Comparison of ENCODE assay signal across 8 cellular contexts in genomic region chr20:44532981-44533331, GRCh38. TPM values are rescaled to one million over a fixed set of nuclear protein-coding genes. Genes with fewer than 3 reads are reported as not detected.
DNase-seq lines count a peak whose midpoint lies in the region; ATAC-seq, FAIRE-seq and TF ChIP-seq lines count a peak whose summit lies in the region.

No MANE protein-coding gene starts in this region.

- H3K4me1 Mint-ChIP-seq in astrocyte (ENCODE audit: low read depth, unreplicated experiment): no peaks in the 10 kb centered on the region

- H3K4me3 ChIP-seq in A549 (no peak overlapping the region; the same call in 2 of the 3 replicates), HFF-Myc (replicated peaks; ENCODE audit: low read depth, low read length) (peak overlapping the region; percentile 56), astrocyte (ENCODE audit: insufficient read depth, low read depth, low read length) (peak overlapping the region; percentile 66)

- no peak overlapping the region for H3K27ac Mint-ChIP-seq in astrocyte (ENCODE audit: unreplicated experiment)

- CTCF ChIA-PET in A549 (lab: Yijun Ruan, JAX): interaction anchor here (1.0 to 5.7 kb wide), 3 partner anchors 9 to 77 kb away, joined by 3 to 35 read pairs (median 4); no protein-coding TSS in a partner anchor

- H2AFZ ChIP-seq in astrocyte (ENCODE audit: low read depth, low read length): no peak overlapping the region

- H3K36me3 Mint-ChIP-seq in astrocyte (ENCODE audit: low read depth, unreplicated experiment): no peaks in the 10 kb centered on the region

- FAIRE-seq in A549 (lab: Jason Lieb, UNC) (no peak), astrocyte (lab: Jason Lieb, UNC) (no peak)

- peak overlapping the region; percentile 94 for H3K9ac ChIP-seq in astrocyte (ENCODE audit: low read length)

- H3K4me2 ChIP-seq in A549 (peak overlapping the region; percentile 77), astrocyte (ENCODE audit: low read length) (peak overlapping the region; percentile 98)

- TF ChIP-seq CTCF in A549 (IDR thresholded peaks at IDR 0.05) (no peak), HFF-Myc (IDR thresholded peaks at IDR 0.05; ENCODE audit: low read depth, low read length, missing control alignments) (no peak), astrocyte (IDR thresholded peaks at IDR 0.05; ENCODE audit: insufficient read depth, low read depth, low read length) (no peak)

- H3K27ac ChIP-seq in A549 (peak overlapping the region; percentile 82 to 91; a peak in 3 of 6 replicates), astrocyte (ENCODE audit: low read depth, low read length) (peak overlapping the region; percentile 4)

- intact Hi-C loops in head of caudate nucleus (cut with DNase I): loop anchor here (5.0 kb wide), 1 partner anchor 69 kb away; no protein-coding TSS in a partner anchor

- no peak for TF ChIP-seq EP300 in A549 (IDR thresholded peaks at IDR 0.05)

- H3K4me1 ChIP-seq in A549 (peaks cover 19% of the 10 kb centered on the region; the same call in 2 of the 3 replicates), astrocyte (ENCODE audit: insufficient read depth, low read length) (peaks cover 8% of the 10 kb centered on the region)

- no peaks in the 10 kb centered on the region for H4K20me1 ChIP-seq in astrocyte (ENCODE audit: insufficient read depth, low read length)

- 80% methylated on average over 2 of the region's 2 CpGs for WGBS in A549 (ENCODE audit: missing lambda C conversion rate)

- peaks cover 22% of the 10 kb centered on the region for H3K79me2 ChIP-seq in astrocyte (ENCODE audit: insufficient read depth, low read length)

- H3K27me3 ChIP-seq in astrocyte (ENCODE audit: insufficient read depth, low read length): no peaks in the 10 kb centered on the region

- H3K27me3 Mint-ChIP-seq in astrocyte (ENCODE audit: low read depth, unreplicated experiment): no peaks in the 10 kb centered on the region

- TF ChIP-seq POLR2A in A549 (IDR thresholded peaks at IDR 0.05; ENCODE audit: low read length): no peak

- H3K9me3 Mint-ChIP-seq in astrocyte (ENCODE audit: unreplicated experiment): no peaks in the 10 kb centered on the region

- POLR2A ChIA-PET in A549 (lab: Yijun Ruan, JAX): interaction anchor here (0.7 kb wide), 1 partner anchor 248 kb away, joined by 4 read pairs; no protein-coding TSS in a partner anchor

- no peak for TF ChIP-seq RAD21 in A549 (conservative IDR thresholded peaks at IDR 0.05 in 1 of 2, IDR thresholded peaks at IDR 0.05 in 1 of 2)

- no peak for DNase-seq in A549 (ENCODE audit: low read depth in 1 of 2, low spot score in 1 of 2)
- no peak for DNase-seq in HFF-Myc (ENCODE audit: extremely low read depth, low read depth)
- peak; percentile 47 for DNase-seq in astrocyte (ENCODE audit: low read depth)
- peak; percentile 42 for DNase-seq in kidney tubule cell (ENCODE audit: low spot score)
- DNase-seq in head of caudate nucleus: no peak
- DNase-seq in mucosa of gallbladder (ENCODE audit: low spot score): no peak
- no peak for DNase-seq in NCI-H524 (lab: John Stamatoyannopoulos, UW)

- H3K4me3 Mint-ChIP-seq in astrocyte (ENCODE audit: unreplicated experiment): no peak overlapping the region

- ATAC-seq in A549 (no peak), GM18873 (IDR thresholded peaks at IDR 0.05; ENCODE audit: low FRiP score, unreplicated experiment) (no peak)

- H3K9me3 ChIP-seq in A549 (no peaks in the 10 kb centered on the region), astrocyte (ENCODE audit: insufficient read depth, low read depth, low read length) (no peaks in the 10 kb centered on the region)

- no peaks in the 10 kb centered on the region for H3K36me3 ChIP-seq in astrocyte (ENCODE audit: insufficient read depth, low read length)

TF ChIP-seq in A549, 52 proteins besides CTCF, POLR2A, EP300 and RAD21:
- TF ChIP-seq GATA3 (IDR thresholded peaks at IDR 0.05; ENCODE audit: borderline replicate concordance) (peak; percentile 35; the same call in 1 of the 2 replicates), FOXS1 (CRISPR knock-in tag; IDR thresholded peaks at IDR 0.05) (no peak), CHD2 (IDR thresholded peaks at IDR 0.05; ENCODE audit: low read length, partially characterized antibody) (no peak), FOSL2 (IDR thresholded peaks at IDR 0.05) (no peak), FOSL2 (CRISPR knock-in tag; IDR thresholded peaks at IDR 0.05) (0 out of 2 replicates have a peak, but pooled peaks have one; percentile 8), CEBPB (IDR thresholded peaks at IDR 0.05) (no peak), ZSCAN20 (CRISPR knock-in tag; IDR thresholded peaks at IDR 0.05) (no peak), POLR2AphosphoS2 (conservative IDR thresholded peaks at IDR 0.05; ENCODE audit: low read length) (no peak), ZFP36 (IDR thresholded peaks at IDR 0.05; ENCODE audit: borderline replicate concordance, partially characterized antibody) (no peak)

RNA-seq across cellular contexts. Expression of gene SERINC3, which starts 11.1 kb away (rescaled TPM):
- polyA plus RNA-seq in A549 (2011; rRNA removed): 159 and 173 TPM in 2 replicates
- polyA plus RNA-seq in A549 (2012; cell fraction: cytosol; rRNA removed): 64.4 and 79.5 TPM in 2 replicates
- 63.6 and 65.8 TPM in 2 replicates for polyA plus RNA-seq in A549 (2012; cell fraction: nucleus; rRNA removed)
- 57.4 to 65.0 TPM (median 62.9 TPM) in 3 replicates for polyA plus RNA-seq in A549 (2017; fragmentation: RNase III; extraction: RNeasy Plus Mini Kit Qiagen cat#74134 plus additional on column Dnase treatment)
- polyA minus RNA-seq in A549 (2011; rRNA and poly(A)+ RNA removed): 246 and 308 TPM in 2 replicates
- total RNA-seq in astrocyte: 94.3 and 107 TPM in 2 replicates
- total RNA-seq in mucosa of gallbladder: 120 TPM

RNA-seq across cellular contexts. Expression of gene PKIG, which starts 49.4 kb away (rescaled TPM):
- polyA plus RNA-seq in A549 (2011; rRNA removed) (27.0 and 31.1 TPM in 2 replicates), A549 (2017; fragmentation: RNase III; extraction: RNeasy Plus Mini Kit Qiagen cat#74134 plus additional on column Dnase treatment) (22.6 to 24.1 TPM (median 24.0 TPM) in 3 replicates)
- polyA plus RNA-seq in A549 (2012; cell fraction: cytosol; rRNA removed): 34.3 and 35.9 TPM in 2 replicates
- polyA plus RNA-seq in A549 (2012; cell fraction: nucleus; rRNA removed): 16.3 and 17.5 TPM in 2 replicates
- polyA minus RNA-seq in A549 (2011; rRNA and poly(A)+ RNA removed): 17.5 and 21.1 TPM in 2 replicates
- total RNA-seq in astrocyte (27.8 and 30.1 TPM in 2 replicates), mucosa of gallbladder (92.0 TPM)

RNA-seq across cellular contexts. Expression of gene TTPAL, which starts 57.3 kb away (rescaled TPM):
- polyA plus RNA-seq in A549 (2011; rRNA removed) (9.2 and 11.0 TPM in 2 replicates), A549 (2017; fragmentation: RNase III; extraction: RNeasy Plus Mini Kit Qiagen cat#74134 plus additional on column Dnase treatment) (9.1 to 9.3 TPM (median 9.3 TPM) in 3 replicates)
- 4.6 and 6.0 TPM in 2 replicates for polyA plus RNA-seq in A549 (2012; cell fraction: cytosol; rRNA removed)
- polyA plus RNA-seq in A549 (2012; cell fraction: nucleus; rRNA removed): 8.5 and 9.9 TPM in 2 replicates
- polyA minus RNA-seq in A549 (2011; rRNA and poly(A)+ RNA removed): 18.8 and 20.5 TPM in 2 replicates
- total RNA-seq in astrocyte (23.3 and 25.2 TPM in 2 replicates), mucosa of gallbladder (14.8 TPM)

Comparison
In these comparisons a context has a peak if more than half of its experiments do, and no peak if none do; other contexts are left out.
1. DNase-seq: peak in astrocyte (single experiment) and kidney tubule cell (single experiment); none in A549 (0 of 2), HFF-Myc (single experiment), head of caudate nucleus (0 of 42), mucosa of gallbladder (single experiment) and NCI-H524 (0 of 2).